In genomic region chr3:171460226-171461086, GRCh38 we compare ENCODE assay signal across 8 cellular contexts. TPM values are rescaled to one million over a fixed set of nuclear protein-coding genes. Genes with fewer than 3 reads are reported as not detected.
DNase-seq lines count a peak whose midpoint lies in the region; ATAC-seq and TF ChIP-seq lines count a peak whose summit lies in the region.

TSS of gene TNIK (minus strand) at chr3:171460405. CDS start at chr3:171460063, 342 bp downstream.

- H3K4me1 Mint-ChIP-seq in H9, result peaks cover 47 to 51% of the 10 kb centered on the region in 2 experiments

- H3K18ac ChIP-seq in H9 (ENCODE audit: insufficient read length, low read depth, low read length), result peak within 1 kb of the TSS; percentile 87

- H3K4me1 ChIP-seq in H9 (ENCODE audit: insufficient read depth, low read length) (peaks cover 5% of the 10 kb centered on the region; the same call in 1 of the 2 replicates), SK-N-SH (ENCODE audit: control insufficient read depth in 1 of 2, insufficient read depth in 2 of 2, low read depth in 1 of 2, low read length in 1 of 2) (peaks cover 0 to 5% of the 10 kb centered on the region in 2 experiments; a peak in 1 of 4 replicates), osteoblast (ENCODE audit: insufficient read depth, low read length) (peaks cover 21% of the 10 kb centered on the region), thoracic aorta (ENCODE audit: control insufficient read depth in 1 of 2, low read depth in 2 of 2) (peaks cover 0 to 41% of the 10 kb centered on the region in 2 donors)

- ATAC-seq in thoracic aorta (ENCODE audit: insufficient number of reproducible peaks, low FRiP score, low read depth), result peak; percentile 65

- H3K23ac ChIP-seq in H9 (ENCODE audit: insufficient read length, low read depth, low read length), result no peak within 1 kb of the TSS

- peak within 1 kb of the TSS in 1 of 3 experiments; percentile 98; a peak in 4 of 7 replicates for H3K27ac Mint-ChIP-seq in H9

- no CpG with 5 or more reads among the region's 66 CpGs for WGBS in H9 (ENCODE audit: extremely low coverage, insufficient read length, low lambda C conversion rate)
- WGBS in SK-N-SH (ENCODE audit: low lambda C conversion rate), result 1% methylated on average over 25 of the region's 66 CpGs

- H3K79me2 ChIP-seq in H9 (ENCODE audit: insufficient read depth, low read length), result peaks cover 26% of the 10 kb centered on the region; the same call in 1 of the 2 replicates
- H3K79me2 ChIP-seq in SK-N-SH (ENCODE audit: insufficient read depth), result peaks cover 57% of the 10 kb centered on the region
- H3K79me2 ChIP-seq in osteoblast (ENCODE audit: insufficient read depth, low read length), result no peaks in the 10 kb centered on the region

- no peak within 1 kb of the TSS for H4K5ac ChIP-seq in H9 (ENCODE audit: insufficient read length, low read depth, low read length)

- no peak within 1 kb of the TSS; the same call in 1 of the 2 replicates for H3K4ac ChIP-seq in H9 (ENCODE audit: low read depth, low read length)

- TF ChIP-seq EP300 in SK-N-SH (IDR thresholded peaks at IDR 0.05; ENCODE audit: borderline replicate concordance in 1 of 2, low read depth in 1 of 2, low read length in 1 of 2), result 0 out of 4 replicates have a peak, but pooled peaks of 1 of the 2 experiments have one; percentile 6

- H3K4me2 ChIP-seq in H9 (ENCODE audit: insufficient read depth, insufficient read length, low read length) (peak within 1 kb of the TSS; percentile 94), SK-N-SH (peak within 1 kb of the TSS; percentile 82), osteoblast (ENCODE audit: insufficient read depth, low read length) (peak within 1 kb of the TSS; percentile 86)

- H3K27me3 Mint-ChIP-seq in H9 (ENCODE audit: low read depth), result peaks cover 47% of the 10 kb centered on the region

- TF ChIP-seq CTCF in H9 (conservative IDR thresholded peaks at IDR 0.05), result peak; percentile 47; the same call in 2 of the 3 replicates
- peak; percentile 45 for TF ChIP-seq CTCF in SK-N-SH (IDR thresholded peaks at IDR 0.05)
- peak; percentile 20 for TF ChIP-seq CTCF in osteoblast (IDR thresholded peaks at IDR 0.05; ENCODE audit: extremely low read depth, low read depth, low read length)
- TF ChIP-seq CTCF in thoracic aorta (IDR thresholded peaks at IDR 0.05), result peak; percentile 50

- POLR2A ChIA-PET in SK-N-SH (lab: Yijun Ruan, JAX), result interaction anchor here (0.6 kb wide), 1 partner anchor 311 kb away, joined by 3 read pairs; no protein-coding TSS in a partner anchor

- H3K9me2 ChIP-seq in SK-N-SH, result no peaks in the 10 kb centered on the region

- H3K27me3 ChIP-seq in H9 (ENCODE audit: insufficient read depth, low read length) (no peaks in the 10 kb centered on the region), SK-N-SH (ENCODE audit: insufficient read depth) (no peaks in the 10 kb centered on the region), osteoblast (ENCODE audit: insufficient read depth, low read length) (peaks cover 85% of the 10 kb centered on the region), thoracic aorta (replicated peaks; ENCODE audit: insufficient read depth) (no peaks in the 10 kb centered on the region)

- CTCF ChIA-PET in SK-N-SH (lab: Yijun Ruan, JAX), result interaction anchor here (0.7 to 2.1 kb wide), 14 partner anchors 9 to 499 kb away, joined by 3 to 9 read pairs (median 4); no protein-coding TSS in a partner anchor

- peak; percentile 39 for TF ChIP-seq RAD21 in SK-N-SH (IDR thresholded peaks at IDR 0.05; ENCODE audit: low read length)

- H4K91ac ChIP-seq in H9 (ENCODE audit: insufficient read length, low read depth, low read length), result no peak within 1 kb of the TSS

- H3K9me3 Mint-ChIP-seq in H9, result peaks cover 0 to 2% of the 10 kb centered on the region in 2 experiments; a peak in 2 of 5 replicates

- H2BK15ac ChIP-seq in H9 (ENCODE audit: low read depth, low read length), result no peak within 1 kb of the TSS

- H3K9ac ChIP-seq in H9 (ENCODE audit: extremely low read depth, insufficient read length, low read length), result peak within 1 kb of the TSS; percentile 89
- H3K9ac ChIP-seq in SK-N-SH, result peak within 1 kb of the TSS; percentile 73

- H3K56ac ChIP-seq in H9 (ENCODE audit: insufficient read length, low read depth, low read length), result no peak within 1 kb of the TSS

- H3T11ph ChIP-seq in H9 (ENCODE audit: low read length), result no peak within 1 kb of the TSS

- no peak within 1 kb of the TSS for H2BK5ac ChIP-seq in H9 (ENCODE audit: insufficient read length, low read length)

- no peaks in the 10 kb centered on the region for H3K9me3 ChIP-seq in H9 (ENCODE audit: control insufficient read depth, low read depth, low read length)
- H3K9me3 ChIP-seq in SK-N-SH, result no peaks in the 10 kb centered on the region
- no peaks in the 10 kb centered on the region for H3K9me3 ChIP-seq in osteoblast (ENCODE audit: low read depth, low read length)
- no peaks in the 10 kb centered on the region for H3K9me3 ChIP-seq in thoracic aorta

- no peak within 1 kb of the TSS for H4K8ac ChIP-seq in H9 (replicated peaks; ENCODE audit: insufficient read length, low read depth, low read length)

- peak within 1 kb of the TSS; percentile 77 to 92 for H3K4me3 Mint-ChIP-seq in H9

- peaks cover 32% of the 10 kb centered on the region for H3K23me2 ChIP-seq in H9 (ENCODE audit: insufficient read length, low read depth, low read length, poor library complexity, severe bottlenecking)

- no peak within 1 kb of the TSS for H2AFZ ChIP-seq in H9 (ENCODE audit: low read length)
- peak within 1 kb of the TSS; percentile 50 for H2AFZ ChIP-seq in SK-N-SH (ENCODE audit: low read depth)
- peak within 1 kb of the TSS; percentile 81 for H2AFZ ChIP-seq in osteoblast (ENCODE audit: low read length)

- peak within 1 kb of the TSS; percentile 96 for H3K14ac ChIP-seq in H9 (ENCODE audit: insufficient read depth, low read length)

- H3K27ac ChIP-seq in H9 (ENCODE audit: insufficient read length, low read depth, low read length) (no peak within 1 kb of the TSS), SK-N-SH (ENCODE audit: low read depth in 2 of 2, low read length in 1 of 2) (peak within 1 kb of the TSS; percentile 73 to 85), osteoblast (ENCODE audit: low read depth, low read length) (no peak within 1 kb of the TSS), thoracic aorta (peak within 1 kb of the TSS; percentile 41 to 51)

- no peak within 1 kb of the TSS for H2BK20ac ChIP-seq in H9 (ENCODE audit: low read depth, low read length, poor library complexity, severe bottlenecking)

- no peak within 1 kb of the TSS for H2AK5ac ChIP-seq in H9 (ENCODE audit: insufficient read length, low read length)

- H3K4me3 ChIP-seq in SK-N-SH (ENCODE audit: low read depth in 2 of 2, low read length in 1 of 2), result peak within 1 kb of the TSS; percentile 80 to 93
- H3K4me3 ChIP-seq in osteoblast (ENCODE audit: insufficient read depth, low read length), result peak within 1 kb of the TSS; percentile 70
- peak within 1 kb of the TSS; percentile 88 for H3K4me3 ChIP-seq in thoracic aorta

- no peaks in the 10 kb centered on the region for H3F3A ChIP-seq in SK-N-SH (replicated peaks; ENCODE audit: insufficient read depth)

- H2BK12ac ChIP-seq in H9 (ENCODE audit: insufficient read length, low read depth, low read length), result no peak within 1 kb of the TSS

- H3K79me1 ChIP-seq in H9 (ENCODE audit: insufficient read depth, low read depth, low read length, poor library complexity, severe bottlenecking), result no peaks in the 10 kb centered on the region

- no peaks in the 10 kb centered on the region; a peak in 1 of 7 replicates for H3K36me3 Mint-ChIP-seq in H9 (ENCODE audit: insufficient read depth in 1 of 3, low read depth in 3 of 3)

- DNase-seq in GM04503 (ENCODE audit: low read depth), result peak; percentile 51
- peak; percentile 87 for DNase-seq in H9
- DNase-seq in M059J (ENCODE audit: low read depth), result peak; percentile 96
- peak; percentile 92 for DNase-seq in SK-N-SH
- DNase-seq in activated naive CD4-positive, alpha-beta T cell treated with anti-CD3 and anti-CD28 coated beads, Interleukin-2, amount 50 U/mL, for 16 hours, result peak; percentile 95
- no peak for DNase-seq in glomerular endothelial cell (ENCODE audit: extremely low read depth, low read depth, low spot score)
- DNase-seq in osteoblast (ENCODE audit: insufficient read length, low spot score, missing footprints), result peak; percentile 94
- DNase-seq in thoracic aorta (ENCODE audit: low spot score), result peak; percentile 78

- peak within 1 kb of the TSS; percentile 44 for H2BK120ac ChIP-seq in H9 (ENCODE audit: low read depth, low read length, poor library complexity, severe bottlenecking)

- H4K20me1 ChIP-seq in H9 (ENCODE audit: control insufficient read depth, insufficient read depth, insufficient read length) (no peaks in the 10 kb centered on the region), SK-N-SH (ENCODE audit: insufficient read depth) (peaks cover 13% of the 10 kb centered on the region), osteoblast (ENCODE audit: insufficient read depth, low read length) (no peaks in the 10 kb centered on the region)

- H3K36me3 ChIP-seq in SK-N-SH (replicated peaks in 1 of 2; ENCODE audit: control insufficient read depth in 1 of 2, insufficient read depth in 2 of 2, low read length in 1 of 2), result no peaks in the 10 kb centered on the region
- H3K36me3 ChIP-seq in osteoblast (ENCODE audit: insufficient read depth, low read length), result no peaks in the 10 kb centered on the region
- no peaks in the 10 kb centered on the region for H3K36me3 ChIP-seq in thoracic aorta

TF ChIP-seq in SK-N-SH, 30 proteins besides CTCF, POLR2A, EP300 and RAD21 (continues in another document):
- peak; percentile 67 for TF ChIP-seq CHD2 (IDR thresholded peaks at IDR 0.05; ENCODE audit: low read length, partially characterized antibody)

RNA-seq across cellular contexts. Expression of gene TNIK, which starts in this region (rescaled TPM):
- 10.2 and 15.9 TPM in 2 replicates for total RNA-seq in H9 (2021)
- total RNA-seq in M059J (2014; rRNA removed; shearing (Covaris generic)), result 12.7 and 26.3 TPM in 2 replicates
- 19.4 and 26.8 TPM in 2 replicates for polyA plus RNA-seq in SK-N-SH (2012; rRNA removed)
- 19.5 and 21.3 TPM in 2 replicates for polyA plus RNA-seq in SK-N-SH (2012; cell fraction: cytosol; rRNA removed)
- polyA plus RNA-seq in SK-N-SH (2012; cell fraction: nucleus; rRNA removed), result 29.9 and 67.9 TPM in 2 replicates
- total RNA-seq in glomerular endothelial cell, result 21.4 and 28.5 TPM in 2 replicates
- 7.6 and 8.8 TPM in 2 replicates for total RNA-seq in osteoblast
- total RNA-seq in thoracic aorta, result 10 to 100 TPM; 18.3 to 21.7 TPM

Comparison
In these comparisons a context has a peak if more than half of its experiments do, and no peak if none do; other contexts are left out.
1. H3K27ac ChIP-seq: peak in SK-N-SH (2 of 2) and thoracic aorta (2 of 2); none in H9 (single experiment) and osteoblast (single experiment).
2. Peak in every context shown above with its lines, with median percentiles within 50 percentile points of each other: H3K4me2 ChIP-seq, CTCF ChIP-seq and H3K4me3 ChIP-seq.